1 cellular context compared by ENCODE assay signal in genomic region chr6:22025468-22026159, GRCh38.
TF ChIP-seq lines count a peak whose summit lies in the region.

No MANE protein-coding gene starts in this region.

TF ChIP-seq in GM12878, 131 proteins besides CTCF, POLR2A, EP300 and RAD21 (continued from another document and continues in another):
- TF ChIP-seq MXI1 (IDR thresholded peaks at IDR 0.05; ENCODE audit: low read depth, low read length) (no peak), ZNF592 (IDR thresholded peaks at IDR 0.05) (no peak), REST (IDR thresholded peaks at IDR 0.05; ENCODE audit: low read depth, low read length) (no peak), ATF3 (IDR thresholded peaks at IDR 0.05; ENCODE audit: borderline replicate concordance, extremely low read depth, low read depth, low read length) (no peak), ZBED1 (IDR thresholded peaks at IDR 0.05; ENCODE audit: borderline replicate concordance) (no peak), SRF (IDR thresholded peaks at IDR 0.05; ENCODE audit: low read depth in 2 of 2, low read length in 2 of 2) (no peak), MEF2A (IDR thresholded peaks at IDR 0.05; ENCODE audit: insufficient read depth, low read depth, low read length) (no peak), DPF2 (IDR thresholded peaks at IDR 0.05) (peak; percentile 66), TAF1 (IDR thresholded peaks at IDR 0.05; ENCODE audit: borderline replicate concordance, low read depth, low read length) (no peak; the same call in 1 of the 2 replicates), ETV6 (conservative IDR thresholded peaks at IDR 0.05 in 1 of 2, IDR thresholded peaks at IDR 0.05 in 1 of 2; ENCODE audit: borderline replicate concordance in 1 of 2, low read depth in 1 of 2) (peak in 1 of 2 experiments; percentile 91; a peak in 1 of 4 replicates), BCLAF1 (IDR thresholded peaks at IDR 0.05) (no peak), YBX1 (IDR thresholded peaks at IDR 0.05) (no peak), HDGF (IDR thresholded peaks at IDR 0.05) (no peak), POLR2AphosphoS2 (IDR thresholded peaks at IDR 0.05; ENCODE audit: low read depth, low read length) (no peak), ZNF217 (IDR thresholded peaks at IDR 0.05) (no peak), MEF2B (IDR thresholded peaks at IDR 0.05; ENCODE audit: partially characterized antibody, poor library complexity, severe bottlenecking) (no peak), STAT1 (conservative IDR thresholded peaks at IDR 0.05) (no peak), PAX8 (IDR thresholded peaks at IDR 0.05) (no peak), TCF12 (IDR thresholded peaks at IDR 0.05; ENCODE audit: low read depth, low read length) (no peak), BMI1 (IDR thresholded peaks at IDR 0.05; ENCODE audit: borderline replicate concordance) (no peak), NRF1 (conservative IDR thresholded peaks at IDR 0.05; ENCODE audit: low read depth, low read length) (no peak), FOS (IDR thresholded peaks at IDR 0.05; ENCODE audit: borderline replicate concordance, extremely low read depth, insufficient read length) (no peak), IKZF1 (conservative IDR thresholded peaks at IDR 0.05) (peak; percentile 75), SUPT20H (IDR thresholded peaks at IDR 0.05; ENCODE audit: borderline replicate concordance, control insufficient read depth, low read depth, low read length) (no peak), LARP7 (IDR thresholded peaks at IDR 0.05) (peak; percentile 73; the same call in 1 of the 2 replicates), STAT3 (IDR thresholded peaks at IDR 0.05; ENCODE audit: low read depth, low read length) (no peak), SKIL (IDR thresholded peaks at IDR 0.05; ENCODE audit: low read depth, poor library complexity, severe bottlenecking) (peak; percentile 36), CEBPZ (IDR thresholded peaks at IDR 0.05; ENCODE audit: low read depth, low read length) (no peak), CEBPB (IDR thresholded peaks at IDR 0.05; ENCODE audit: borderline replicate concordance in 1 of 2, low read depth in 2 of 2, low read length in 2 of 2) (no peak), ASH2L (IDR thresholded peaks at IDR 0.05; ENCODE audit: borderline replicate concordance, low read depth) (no peak), RB1 (IDR thresholded peaks at IDR 0.05; ENCODE audit: borderline replicate concordance) (no peak), NFYA (IDR thresholded peaks at IDR 0.05; ENCODE audit: borderline replicate concordance, low read depth, low read length) (no peak), RAD51 (IDR thresholded peaks at IDR 0.05) (no peak), MYB (IDR thresholded peaks at IDR 0.05; ENCODE audit: borderline replicate concordance, low read depth, low read length) (no peak), SMAD1 (IDR thresholded peaks at IDR 0.05; ENCODE audit: low read depth, partially characterized antibody) (no peak), BCL11A (IDR thresholded peaks at IDR 0.05; ENCODE audit: low read depth, low read length) (0 out of 2 replicates have a peak, but pooled peaks have one; percentile 3), ZBTB40 (IDR thresholded peaks at IDR 0.05; ENCODE audit: borderline replicate concordance) (no peak), JUNB (IDR thresholded peaks at IDR 0.05) (peak; percentile 21; the same call in 1 of the 2 replicates)
